In genomic region chr18:63247506-63248394, GRCh38 we compare ENCODE assay signal across 28 cellular contexts.
DNase-seq lines count a peak whose midpoint lies in the region; FAIRE-seq and TF ChIP-seq lines count a peak whose summit lies in the region.
"Had no signal": no experiment of that assay in that cellular context is flagged by ENCODE, and none has a peak within 500 bp of the region (broad histone marks: within the 10 kb centered on the region; RNA-seq: fewer than 3 reads in every experiment).

No MANE protein-coding gene starts in this region.

- no peaks in the 10 kb centered on the region for H3K36me3 ChIP-seq in adipocyte (ENCODE audit: control insufficient read depth, insufficient read depth, low read length, severe bottlenecking)
- no peaks in the 10 kb centered on the region for H3K36me3 ChIP-seq in muscle layer of colon (ENCODE audit: insufficient read depth, low read length)
- H3K36me3 ChIP-seq in subcutaneous abdominal adipose tissue (ENCODE audit: control insufficient read depth in 5 of 5, insufficient read depth in 5 of 5, low read length in 5 of 5): no peaks in the 10 kb centered on the region
- H3K36me3 ChIP-seq: HAP-1, thoracic aorta had no signal

- no peak for TF ChIP-seq CTCF in D721Med (IDR thresholded peaks at IDR 0.05; ENCODE audit: insufficient read depth, missing control alignments)

- H3K27ac ChIP-seq in muscle layer of colon (ENCODE audit: low read depth, low read length) (peak overlapping the region; percentile 23), subcutaneous abdominal adipose tissue (ENCODE audit: low read depth, low read length) (peak overlapping the region; percentile 0)
- H3K27ac ChIP-seq: thoracic aorta had no signal

- H3K27me3 ChIP-seq in adipocyte (replicated peaks; ENCODE audit: control insufficient read depth, insufficient read depth, low read length) (no peaks in the 10 kb centered on the region), muscle layer of colon (ENCODE audit: control insufficient read depth in 1 of 2, insufficient read depth in 2 of 2, low read length in 2 of 2) (no peaks in the 10 kb centered on the region), subcutaneous abdominal adipose tissue (ENCODE audit: control insufficient read depth in 5 of 5, insufficient read depth in 4 of 5, low read length in 5 of 5) (no peaks in the 10 kb centered on the region)

- H3K4me1 ChIP-seq in adipocyte (ENCODE audit: control insufficient read depth, insufficient read depth, low read length) (peaks cover 24% of the 10 kb centered on the region), muscle layer of colon (ENCODE audit: insufficient read depth, low read length) (peaks cover 7% of the 10 kb centered on the region), subcutaneous abdominal adipose tissue (ENCODE audit: control insufficient read depth in 5 of 5, insufficient read depth in 5 of 5, low read length in 5 of 5) (peaks cover 0 to 28% (median 20%) of the 10 kb centered on the region in 5 donors)
- H3K4me1 ChIP-seq: HAP-1 had no signal

- no peaks in the 10 kb centered on the region for H3K9me3 ChIP-seq in adipocyte (ENCODE audit: control insufficient read depth, low read length)
- H3K9me3 ChIP-seq in muscle layer of colon (ENCODE audit: low read length): no peaks in the 10 kb centered on the region
- no peaks in the 10 kb centered on the region for H3K9me3 ChIP-seq in subcutaneous abdominal adipose tissue (ENCODE audit: control insufficient read depth in 5 of 5, low read length in 5 of 5)
- H3K9me3 ChIP-seq: HAP-1, SK-N-SH, thoracic aorta had no signal

- peak; percentile 21 for FAIRE-seq in D721Med (lab: Jason Lieb, UNC)
- FAIRE-seq: bronchial epithelial cell, TTC549 had no signal

- H3K4me3 ChIP-seq in adipocyte (ENCODE audit: low read length): no peak overlapping the region
- no peak overlapping the region for H3K4me3 ChIP-seq in muscle layer of colon (ENCODE audit: low read depth in 1 of 2, low read length in 2 of 2)
- H3K4me3 ChIP-seq in subcutaneous abdominal adipose tissue (ENCODE audit: low read depth in 1 of 5, low read length in 5 of 5): no peak overlapping the region
- H3K4me3 ChIP-seq: HAP-1, thoracic aorta had no signal

- DNase-seq in D721Med (ENCODE audit: insufficient read length, low spot score) (no peak), adipocyte (ENCODE audit: low read depth) (peak; percentile 31), AG08396 (ENCODE audit: low spot score) (no peak), hippocampal formation (lab: John Stamatoyannopoulos, UW) (no peak), SHP77 (lab: John Stamatoyannopoulos, UW) (no peak)
- DNase-seq: activated CD4-positive, CD25-positive, alpha-beta regulatory T cell; activated naive CD4-positive, alpha-beta T cell treated with anti-CD3 and anti-CD28 coated beads for 36 hours; activated T-cell treated with anti-CD3 and anti-CD28 coated beads, Interleukin-2, amount 50 U/mL, for 4 hours; C1 segment of cervical spinal cord; COR-L47; DMS53; head of caudate nucleus; islet precursor cell; KBM-7; left ventricle myocardium superior; NCI-H1105 treated with DMSO at 0.1 percent for 48 hours; NCI-H1930; NCI-H2171 treated with DMSO at 0.1 percent for 48 hours; NCI-H524 treated with DMSO at 0.1 percent for 48 hours; NK-92 treated with Interleukin-12 subunit alpha and Interleukin-12 subunit beta, amount 100 ng/mL, for 24 hours; SK-N-SH; stimulated activated CD4-positive, alpha-beta T cell treated with anti-CD3 and anti-CD28 coated beads, Interleukin-4, amount 100 ng/mL, for 4 hours had no signal

- H3K9ac ChIP-seq in adipocyte (ENCODE audit: low read length) (peak overlapping the region; percentile 36), muscle layer of colon (ENCODE audit: low read length) (no peak overlapping the region), subcutaneous abdominal adipose tissue (ENCODE audit: low read length in 5 of 5) (no peak overlapping the region)
- H3K9ac ChIP-seq: SK-N-SH had no signal
